Comparison of ENCODE assay signal across 8 cellular contexts in genomic region chr6:53358440-53359087, GRCh38. TPM values are rescaled to one million over a fixed set of nuclear protein-coding genes. Genes with fewer than 3 reads are reported as not detected.
DNase-seq lines count a peak whose midpoint lies in the region; ATAC-seq and TF ChIP-seq lines count a peak whose summit lies in the region.

No MANE protein-coding gene starts in this region.

- H3K4me1 Mint-ChIP-seq in activated naive CD4-positive, alpha-beta T cell treated with anti-CD3 and anti-CD28 coated beads, Interleukin-2, amount 50 U/mL, for 24 hours, result peaks cover 45% of the 10 kb centered on the region
- peaks cover 50% of the 10 kb centered on the region for H3K4me1 Mint-ChIP-seq in activated T-helper 1 cell treated with anti-CD3 and anti-CD28 coated beads, Interleukin-12 subunit alpha, Interleukin-12 subunit beta, Interleukin-2, Interleukin-4 antibody, amounts not matched to agents 30 ng/mL and 10 ng/mL and 1 ng/mL, durations not matched to agents 14 hours and 24 hours and 36 hours (ENCODE audit: low read depth)

- peak overlapping the region; percentile 81 for H3K27ac Mint-ChIP-seq in activated naive CD4-positive, alpha-beta T cell treated with anti-CD3 and anti-CD28 coated beads, Interleukin-2, amount 50 U/mL, for 24 hours
- peak overlapping the region; percentile 97 for H3K27ac Mint-ChIP-seq in activated T-helper 1 cell treated with anti-CD3 and anti-CD28 coated beads, Interleukin-12 subunit alpha, Interleukin-12 subunit beta, Interleukin-2, Interleukin-4 antibody, amounts not matched to agents 30 ng/mL and 10 ng/mL and 1 ng/mL, durations not matched to agents 14 hours and 24 hours and 36 hours

- H3K9me2 ChIP-seq in hepatocyte (replicated peaks; ENCODE audit: insufficient read depth), result no peaks in the 10 kb centered on the region

- peak overlapping the region; percentile 93 for H3K27ac ChIP-seq in hepatocyte
- peak overlapping the region; percentile 91 to 98 (median 94) for H3K27ac ChIP-seq in spleen

- peak overlapping the region; percentile 8 for H3K4me3 ChIP-seq in hepatocyte
- peak overlapping the region; percentile 38 to 72 (median 54) for H3K4me3 ChIP-seq in spleen

- peak; percentile 4 for ATAC-seq in HG03280 (IDR thresholded peaks at IDR 0.05; ENCODE audit: unreplicated experiment)

- DNase-seq in activated naive CD4-positive, alpha-beta T cell treated with Interleukin-2 at 50 U/mL for 16 hours, result no peak
- DNase-seq in activated T-helper 1 cell treated with anti-CD3 and anti-CD28 coated beads, Interleukin-12 subunit alpha, Interleukin-12 subunit beta, Interleukin-2, Interleukin-4 antibody, amounts not matched to agents 30 ng/mL and 10 ng/mL and 1 ng/mL, durations not matched to agents 14 hours and 24 hours and 36 hours (ENCODE audit: low spot score), result no peak
- DNase-seq in hepatocyte (ENCODE audit: low spot score), result peak; percentile 16
- peak; percentile 87 for DNase-seq in spleen
- no peak for DNase-seq in DMS114 treated with DMSO at 0.1 percent for 48 hours (lab: John Stamatoyannopoulos, UW; ENCODE audit: unreplicated experiment)
- DNase-seq in NCI-H446 (lab: John Stamatoyannopoulos, UW), result no peak

- H4K20me1 ChIP-seq in hepatocyte (ENCODE audit: insufficient read depth, poor library complexity, severe bottlenecking), result no peaks in the 10 kb centered on the region

- H3K36me3 Mint-ChIP-seq in activated naive CD4-positive, alpha-beta T cell treated with anti-CD3 and anti-CD28 coated beads, Interleukin-2, amount 50 U/mL, for 24 hours, result no peaks in the 10 kb centered on the region
- H3K36me3 Mint-ChIP-seq in activated T-helper 1 cell treated with anti-CD3 and anti-CD28 coated beads, Interleukin-12 subunit alpha, Interleukin-12 subunit beta, Interleukin-2, Interleukin-4 antibody, amounts not matched to agents 30 ng/mL and 10 ng/mL and 1 ng/mL, durations not matched to agents 14 hours and 24 hours and 36 hours (ENCODE audit: low read depth), result peaks cover 2% of the 10 kb centered on the region

- H3K4me3 Mint-ChIP-seq in activated naive CD4-positive, alpha-beta T cell treated with anti-CD3 and anti-CD28 coated beads, Interleukin-2, amount 50 U/mL, for 24 hours, result peak overlapping the region; percentile 91
- H3K4me3 Mint-ChIP-seq in activated T-helper 1 cell treated with anti-CD3 and anti-CD28 coated beads, Interleukin-12 subunit alpha, Interleukin-12 subunit beta, Interleukin-2, Interleukin-4 antibody, amounts not matched to agents 30 ng/mL and 10 ng/mL and 1 ng/mL, durations not matched to agents 14 hours and 24 hours and 36 hours, result peak overlapping the region; percentile 92

- H3K9me3 ChIP-seq in hepatocyte (ENCODE audit: low read depth) (no peaks in the 10 kb centered on the region), spleen (no peaks in the 10 kb centered on the region)

- no peaks in the 10 kb centered on the region for H3K9me3 Mint-ChIP-seq in activated naive CD4-positive, alpha-beta T cell treated with anti-CD3 and anti-CD28 coated beads, Interleukin-2, amount 50 U/mL, for 24 hours
- no peaks in the 10 kb centered on the region for H3K9me3 Mint-ChIP-seq in activated T-helper 1 cell treated with anti-CD3 and anti-CD28 coated beads, Interleukin-12 subunit alpha, Interleukin-12 subunit beta, Interleukin-2, Interleukin-4 antibody, amounts not matched to agents 30 ng/mL and 10 ng/mL and 1 ng/mL, durations not matched to agents 14 hours and 24 hours and 36 hours

- TF ChIP-seq CTCF in hepatocyte (IDR thresholded peaks at IDR 0.05; ENCODE audit: poor library complexity) (no peak), spleen (IDR thresholded peaks at IDR 0.05 in 8 of 11, conservative IDR thresholded peaks at IDR 0.05 in 3 of 11) (no peak)

- H3K4me1 ChIP-seq in hepatocyte (ENCODE audit: insufficient read depth) (peaks cover 18% of the 10 kb centered on the region), spleen (peaks cover 11 to 55% (median 41%) of the 10 kb centered on the region in 6 donors)

- peak overlapping the region; percentile 68 for H2AFZ ChIP-seq in hepatocyte

- 17% methylated on average over 16 of the region's 16 CpGs for WGBS in hepatocyte (ENCODE audit: low lambda C conversion rate, missing lambda C conversion rate)
- WGBS in spleen, 5 donors, result 3 to 9% (median 5%) methylated on average over 16 of the region's 16 CpGs

- no peaks in the 10 kb centered on the region for H3K27me3 Mint-ChIP-seq in activated naive CD4-positive, alpha-beta T cell treated with anti-CD3 and anti-CD28 coated beads, Interleukin-2, amount 50 U/mL, for 24 hours
- H3K27me3 Mint-ChIP-seq in activated T-helper 1 cell treated with anti-CD3 and anti-CD28 coated beads, Interleukin-12 subunit alpha, Interleukin-12 subunit beta, Interleukin-2, Interleukin-4 antibody, amounts not matched to agents 30 ng/mL and 10 ng/mL and 1 ng/mL, durations not matched to agents 14 hours and 24 hours and 36 hours (ENCODE audit: insufficient read depth), result peaks cover 6% of the 10 kb centered on the region

- intact Hi-C loops in activated T-helper 1 cell treated with anti-CD3 and anti-CD28 coated beads, Interleukin-12 subunit alpha, Interleukin-12 subunit beta, Interleukin-2, Interleukin-4 antibody, amounts not matched to agents 30 ng/mL and 10 ng/mL and 1 ng/mL, durations not matched to agents 14 hours and 24 hours and 36 hours (cut with micrococcal nuclease), result loop anchor here (1.0 to 5.0 kb wide), 6 partner anchors 10 to 294 kb away; partner anchors contain the start of gene ELOVL5
- intact Hi-C loops in spleen (cut with DNase I; ENCODE audit: low total_unique reads), result no loop called here

- H3K27me3 ChIP-seq in hepatocyte (no peaks in the 10 kb centered on the region), spleen (replicated peaks in 1 of 7) (no peaks in the 10 kb centered on the region)

- H3K36me3 ChIP-seq in hepatocyte (replicated peaks; ENCODE audit: insufficient read depth, low read depth) (no peaks in the 10 kb centered on the region), spleen (no peaks in the 10 kb centered on the region)

- no peaks in the 10 kb centered on the region for H3K79me2 ChIP-seq in hepatocyte

- TF ChIP-seq POLR2A in spleen (IDR thresholded peaks at IDR 0.05), result peak in 1 of 3 donors; percentile 4

- peak overlapping the region; percentile 82 for H3K4me2 ChIP-seq in hepatocyte

RNA-seq across cellular contexts. Expression of gene ELOVL5, which starts 9.8 kb away (rescaled TPM):
- total RNA-seq in activated T-helper 1 cell treated with anti-CD3 and anti-CD28 coated beads, Interleukin-12 subunit alpha, Interleukin-12 subunit beta, Interleukin-2, Interleukin-4 antibody, amounts not matched to agents 30 ng/mL and 10 ng/mL and 1 ng/mL, durations not matched to agents 14 hours and 24 hours and 36 hours, result 121 and 131 TPM in 2 replicates
- 144 and 158 TPM in 2 replicates for total RNA-seq in hepatocyte
- polyA plus RNA-seq in hepatocyte, result 156 and 164 TPM in 2 replicates
- 100 to 1,000 TPM in 2 of 7 donors, 10 to 100 TPM in 5; 89.3 to 113 (median 93.9) TPM for total RNA-seq in spleen
- polyA plus RNA-seq in spleen, result 10 to 100 TPM; 48.8 to 65.8 (median 56.6) TPM

Comparison
In these comparisons a context has a peak if more than half of its experiments do, and no peak if none do; other contexts are left out.
1. DNase-seq: peak in hepatocyte (single experiment) and spleen (single experiment); none in activated naive CD4-positive, alpha-beta T cell treated with Interleukin-2 at 50 U/mL for 16 hours (single experiment), activated T-helper 1 cell treated with anti-CD3 and anti-CD28 coated beads, Interleukin-12 subunit alpha, Interleukin-12 subunit beta, Interleukin-2, Interleukin-4 antibody, amounts not matched to agents 30 ng/mL and 10 ng/mL and 1 ng/mL, durations not matched to agents 14 hours and 24 hours and 36 hours (single experiment), DMS114 treated with DMSO at 0.1 percent for 48 hours (single experiment) and NCI-H446 (0 of 2).